In genomic region chr20:32201977-32202363, GRCh38 we compare ENCODE assay signal across 1 cellular context.
A peak's percentile ranks its signal among the peaks of the same experiment; 100 is the strongest.
TF ChIP-seq lines count a peak whose summit lies in the region.

No MANE protein-coding gene starts in this region.

TF ChIP-seq in HepG2, 621 proteins besides CTCF, POLR2A, EP300 and RAD21:
- 0 out of 2 replicates have a peak, but pooled peaks have one; percentile 27 for TF ChIP-seq HIVEP1 (CRISPR knock-in tag; IDR thresholded peaks at IDR 0.05)
- no peak for TF ChIP-seq IRF2 (CRISPR knock-in tag; IDR thresholded peaks at IDR 0.05)
- no peak for TF ChIP-seq CREB3 (CRISPR knock-in tag; IDR thresholded peaks at IDR 0.05)
- no peak for TF ChIP-seq TOE1 (CRISPR knock-in tag; IDR thresholded peaks at IDR 0.05)
- 0 out of 2 replicates have a peak, but pooled peaks have one; percentile 11 for TF ChIP-seq ZNF737 (CRISPR knock-in tag; IDR thresholded peaks at IDR 0.05; ENCODE audit: borderline replicate concordance)
- no peak for TF ChIP-seq ZNF160 (CRISPR knock-in tag; IDR thresholded peaks at IDR 0.05)
- TF ChIP-seq SP4 (CRISPR knock-in tag; IDR thresholded peaks at IDR 0.05): 0 out of 2 replicates have a peak, but pooled peaks have one; percentile 30
